ENCODE assay signal across 9 cellular contexts in genomic region chr6:37308084-37308817, GRCh38. TPM values are rescaled to one million over a fixed set of nuclear protein-coding genes. Genes with fewer than 3 reads are reported as not detected.
DNase-seq lines count a peak whose midpoint lies in the region; ATAC-seq and TF ChIP-seq lines count a peak whose summit lies in the region.
"Had no signal": no experiment of that assay in that cellular context is flagged by ENCODE, and none has a peak within 500 bp of the region (broad histone marks: within the 10 kb centered on the region; RNA-seq: fewer than 3 reads in every experiment).

No MANE protein-coding gene starts in this region.

- H3K4me1 Mint-ChIP-seq in natural killer cell treated with Interleukin-12 subunit alpha and Interleukin-12 subunit beta and Interleukin-15 and Interleukin-18, amount 100 ng/mL, for 72 hours (ENCODE audit: low read depth in 2 of 2), result no peaks in the 10 kb centered on the region
- peaks cover 8% of the 10 kb centered on the region for H3K4me1 Mint-ChIP-seq in activated CD4-positive, alpha-beta memory T cell treated with anti-CD3 and anti-CD28 coated beads for 36 hours (ENCODE audit: low read depth)

- no peaks in the 10 kb centered on the region for H3K9me2 ChIP-seq in MM.1S (replicated peaks; ENCODE audit: insufficient read depth, low read length)

- DNase-seq in MM.1S (no peak), NCI-H524 treated with DMSO at 0.1 percent for 48 hours (lab: John Stamatoyannopoulos, UW) (peak; percentile 91), fibroblast of pulmonary artery (ENCODE audit: low read depth) (peak; percentile 58), superior temporal gyrus (ENCODE audit: extremely low spot score) (peak; percentile 46), DMS114 treated with DMSO at 0.1 percent for 48 hours (lab: John Stamatoyannopoulos, UW; ENCODE audit: unreplicated experiment) (no peak), SKM-1 treated with dmso at 0.1 percent for 144 hours (lab: John Stamatoyannopoulos, UW; ENCODE audit: unreplicated experiment) (no peak)
- no peak for DNase-seq in natural killer cell treated with Interleukin-12 subunit alpha and Interleukin-12 subunit beta and Interleukin-15 and Interleukin-18, amount 100 ng/mL, for 72 hours (ENCODE audit: low spot score)
- no peak for DNase-seq in activated CD4-positive, alpha-beta memory T cell treated with anti-CD3 and anti-CD28 coated beads for 36 hours

- no peak overlapping the region for H3K4me3 Mint-ChIP-seq in natural killer cell treated with Interleukin-12 subunit alpha and Interleukin-12 subunit beta and Interleukin-15 and Interleukin-18, amount 100 ng/mL, for 72 hours
- H3K4me3 Mint-ChIP-seq in activated CD4-positive, alpha-beta memory T cell treated with anti-CD3 and anti-CD28 coated beads for 36 hours, result no peak overlapping the region

- no peaks in the 10 kb centered on the region for H4K20me1 ChIP-seq in MM.1S (ENCODE audit: insufficient read depth, low read length)

- POLR2A ChIA-PET in activated CD4-positive, alpha-beta memory T cell treated with anti-CD3 and anti-CD28 coated beads for 36 hours (lab: Charles Lee), result no interaction called here

- CTCF ChIA-PET in activated CD4-positive, alpha-beta memory T cell treated with anti-CD3 and anti-CD28 coated beads for 36 hours (lab: Charles Lee), result interaction anchor here (1.0 to 3.0 kb wide), 2 partner anchors 7 to 18 kb away, joined by 3 to 10 read pairs; no protein-coding TSS in a partner anchor

- H3F3A ChIP-seq in MM.1S (ENCODE audit: insufficient read depth, low read length), result peaks cover 13% of the 10 kb centered on the region

- H3K4me1 ChIP-seq in MM.1S (ENCODE audit: low read length), result peaks cover 54% of the 10 kb centered on the region

- no peak overlapping the region for H3K4me3 ChIP-seq in MM.1S (ENCODE audit: low read length)
- H3K4me3 ChIP-seq in fibroblast of pulmonary artery (replicated peaks; ENCODE audit: low read depth, low read length), result no peak overlapping the region
- H3K4me3 ChIP-seq: SK-N-MC had no signal

- H3K79me2 ChIP-seq in MM.1S (ENCODE audit: low read length), result no peaks in the 10 kb centered on the region

- no peaks in the 10 kb centered on the region for H3K27me3 Mint-ChIP-seq in natural killer cell treated with Interleukin-12 subunit alpha and Interleukin-12 subunit beta and Interleukin-15 and Interleukin-18, amount 100 ng/mL, for 72 hours
- no peaks in the 10 kb centered on the region for H3K27me3 Mint-ChIP-seq in activated CD4-positive, alpha-beta memory T cell treated with anti-CD3 and anti-CD28 coated beads for 36 hours

- peak overlapping the region; percentile 84; the same call in 1 of the 2 replicates for H3K27ac ChIP-seq in MM.1S (ENCODE audit: low read length)
- H3K27ac ChIP-seq: SK-N-MC had no signal

- peaks cover 15% of the 10 kb centered on the region for H3K36me3 Mint-ChIP-seq in natural killer cell treated with Interleukin-12 subunit alpha and Interleukin-12 subunit beta and Interleukin-15 and Interleukin-18, amount 100 ng/mL, for 72 hours
- H3K36me3 Mint-ChIP-seq in activated CD4-positive, alpha-beta memory T cell treated with anti-CD3 and anti-CD28 coated beads for 36 hours, result peaks cover 16% of the 10 kb centered on the region

- H3K9me3 ChIP-seq in MM.1S (replicated peaks; ENCODE audit: insufficient read depth, low read length), result no peaks in the 10 kb centered on the region

- no peak overlapping the region for H3K4me2 ChIP-seq in MM.1S (ENCODE audit: low read depth, low read length)

- H3K27ac Mint-ChIP-seq in natural killer cell treated with Interleukin-12 subunit alpha and Interleukin-12 subunit beta and Interleukin-15 and Interleukin-18, amount 100 ng/mL, for 72 hours, result no peak overlapping the region
- H3K27ac Mint-ChIP-seq in activated CD4-positive, alpha-beta memory T cell treated with anti-CD3 and anti-CD28 coated beads for 36 hours, result no peak overlapping the region

- no peaks in the 10 kb centered on the region for H3K36me3 ChIP-seq in MM.1S (replicated peaks; ENCODE audit: insufficient read depth, low read length)

- TF ChIP-seq CTCF in MM.1S (IDR thresholded peaks at IDR 0.05; ENCODE audit: low read length), result no peak
- TF ChIP-seq CTCF in fibroblast of pulmonary artery (IDR thresholded peaks at IDR 0.05; ENCODE audit: low read length, missing control alignments), result no peak

- H3K9me3 Mint-ChIP-seq in natural killer cell treated with Interleukin-12 subunit alpha and Interleukin-12 subunit beta and Interleukin-15 and Interleukin-18, amount 100 ng/mL, for 72 hours, result no peaks in the 10 kb centered on the region
- no peaks in the 10 kb centered on the region for H3K9me3 Mint-ChIP-seq in activated CD4-positive, alpha-beta memory T cell treated with anti-CD3 and anti-CD28 coated beads for 36 hours

- intact Hi-C loops in activated CD4-positive, alpha-beta memory T cell treated with anti-CD3 and anti-CD28 coated beads for 36 hours (cut with micrococcal nuclease), result no loop called here

- H2AFZ ChIP-seq in MM.1S (ENCODE audit: low read length), result no peak overlapping the region

- ATAC-seq in natural killer cell treated with Interleukin-12 subunit alpha and Interleukin-12 subunit beta and Interleukin-15 and Interleukin-18, amount 100 ng/mL, for 72 hours, result no peak

- H3K9ac ChIP-seq in MM.1S (ENCODE audit: low read length), result no peak overlapping the region

- no peaks in the 10 kb centered on the region for H3K27me3 ChIP-seq in MM.1S (replicated peaks; ENCODE audit: insufficient read depth, low read length)

RNA-seq across cellular contexts. Expression of gene RNF8, which starts 45.5 kb away (rescaled TPM):
- total RNA-seq in natural killer cell treated with Interleukin-12 subunit alpha and Interleukin-12 subunit beta and Interleukin-15 and Interleukin-18, amount 100 ng/mL, for 72 hours, result 10 to 100 TPM; 18.5 to 27.3 TPM
- total RNA-seq in activated CD4-positive, alpha-beta memory T cell treated with anti-CD3 and anti-CD28 coated beads for 36 hours, result 10 to 100 TPM; 24.3 to 25.6 TPM

RNA-seq across cellular contexts. Expression of gene TMEM217, which starts 50.3 kb away (rescaled TPM):
- total RNA-seq in natural killer cell treated with Interleukin-12 subunit alpha and Interleukin-12 subunit beta and Interleukin-15 and Interleukin-18, amount 100 ng/mL, for 72 hours, result 10 to 100 TPM; 23.5 to 23.7 TPM
- total RNA-seq in activated CD4-positive, alpha-beta memory T cell treated with anti-CD3 and anti-CD28 coated beads for 36 hours, result 1 to 10 TPM; 2.2 to 3.3 TPM

RNA-seq across cellular contexts. Expression of gene TBC1D22B, which starts 50.7 kb away (rescaled TPM):
- total RNA-seq in natural killer cell treated with Interleukin-12 subunit alpha and Interleukin-12 subunit beta and Interleukin-15 and Interleukin-18, amount 100 ng/mL, for 72 hours, result 10 to 100 TPM; 27.3 to 37.8 TPM
- 10 to 100 TPM; 14.4 to 15.7 TPM for total RNA-seq in activated CD4-positive, alpha-beta memory T cell treated with anti-CD3 and anti-CD28 coated beads for 36 hours

Comparison
In these comparisons a context has a peak if more than half of its experiments do, and no peak if none do; other contexts are left out.
1. DNase-seq: peak in NCI-H524 treated with DMSO at 0.1 percent for 48 hours (single experiment), fibroblast of pulmonary artery (single experiment) and superior temporal gyrus (single experiment); none in MM.1S (single experiment), natural killer cell treated with Interleukin-12 subunit alpha and Interleukin-12 subunit beta and Interleukin-15 and Interleukin-18, amount 100 ng/mL, for 72 hours (single experiment), activated CD4-positive, alpha-beta memory T cell treated with anti-CD3 and anti-CD28 coated beads for 36 hours (single experiment), DMS114 treated with DMSO at 0.1 percent for 48 hours (single experiment) and SKM-1 treated with dmso at 0.1 percent for 144 hours (single experiment).
2. RNA of gene TMEM217, which starts 50.3 kb away (total RNA-seq): 23.5 to 23.7 TPM in natural killer cell treated with Interleukin-12 subunit alpha and Interleukin-12 subunit beta and Interleukin-15 and Interleukin-18, amount 100 ng/mL, for 72 hours; 2.2 to 3.3 TPM in activated CD4-positive, alpha-beta memory T cell treated with anti-CD3 and anti-CD28 coated beads for 36 hours; every median in the first group is over 4 times any median in the second.